In the genomic region with DNA sequence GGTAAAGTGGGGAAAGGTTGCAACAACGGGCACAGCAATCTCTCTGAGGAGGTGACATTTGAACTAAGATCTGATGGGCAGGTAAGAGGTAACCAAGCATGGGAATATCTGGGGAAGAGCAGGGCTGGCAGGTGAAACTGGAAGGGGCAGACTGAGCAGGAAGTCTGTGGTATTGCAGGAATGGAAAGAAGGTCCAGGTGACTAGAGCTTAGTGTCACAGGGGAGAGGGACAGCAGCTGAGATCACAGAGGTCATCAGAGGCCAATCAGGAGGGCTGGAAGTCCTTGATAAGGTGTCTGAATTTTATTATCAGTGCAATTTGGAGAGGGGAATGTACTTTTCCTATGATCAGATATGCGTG, we compare ENCODE assay signal across 1 cellular context.
TF ChIP-seq lines count a peak whose summit lies in the region.

No MANE protein-coding gene starts in this region.

TF ChIP-seq in WTC11, 78 proteins besides CTCF, POLR2A, EP300 and RAD21 (continued from another document):
- TF ChIP-seq, protein P1, sequence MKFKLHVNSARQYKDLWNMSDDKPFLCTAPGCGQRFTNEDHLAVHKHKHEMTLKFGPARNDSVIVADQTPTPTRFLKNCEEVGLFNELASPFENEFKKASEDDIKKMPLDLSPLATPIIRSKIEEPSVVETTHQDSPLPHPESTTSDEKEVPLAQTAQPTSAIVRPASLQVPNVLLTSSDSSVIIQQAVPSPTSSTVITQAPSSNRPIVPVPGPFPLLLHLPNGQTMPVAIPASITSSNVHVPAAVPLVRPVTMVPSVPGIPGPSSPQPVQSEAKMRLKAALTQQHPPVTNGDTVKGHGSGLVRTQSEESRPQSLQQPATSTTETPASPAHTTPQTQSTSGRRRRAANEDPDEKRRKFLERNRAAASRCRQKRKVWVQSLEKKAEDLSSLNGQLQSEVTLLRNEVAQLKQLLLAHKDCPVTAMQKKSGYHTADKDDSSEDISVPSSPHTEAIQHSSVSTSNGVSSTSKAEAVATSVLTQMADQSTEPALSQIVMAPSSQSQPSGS (CRISPR knock-in tag; IDR thresholded peaks at IDR 0.05; ENCODE audit: borderline replicate concordance, low read depth): no peak
- TF ChIP-seq ZNF416 (CRISPR knock-in tag; IDR thresholded peaks at IDR 0.05) (no peak), GTF2I (CRISPR knock-in tag; conservative IDR thresholded peaks at IDR 0.05) (no peak)
